12 cellular contexts compared by ENCODE assay signal in genomic region chr1:40898434-40898900, GRCh38. TPM values are rescaled to one million over a fixed set of nuclear protein-coding genes. Genes with fewer than 3 reads are reported as not detected.
DNase-seq lines count a peak whose midpoint lies in the region; ATAC-seq and TF ChIP-seq lines count a peak whose summit lies in the region.
"Had no signal": no experiment of that assay in that cellular context is flagged by ENCODE, and none has a peak within 500 bp of the region (broad histone marks: within the 10 kb centered on the region; RNA-seq: fewer than 3 reads in every experiment).

No MANE protein-coding gene starts in this region.

- H3K4me3 Mint-ChIP-seq in activated CD4-positive, alpha-beta memory T cell treated with anti-CD3 and anti-CD28 coated beads for 36 hours: no peak overlapping the region
- no peak overlapping the region for H3K4me3 Mint-ChIP-seq in activated CD4-positive, alpha-beta memory T cell treated with anti-CD3 and anti-CD28 coated beads, Interleukin-2, amount 10 ng/mL, durations not matched to agents 7 days and 5 days
- no peak overlapping the region for H3K4me3 Mint-ChIP-seq in activated B cell treated with CpG ODN at 0.5 μM for 24 hours
- no peak overlapping the region for H3K4me3 Mint-ChIP-seq in activated CD4-positive, alpha-beta T cell treated with anti-CD3 and anti-CD28 coated beads, Interleukin-2, amount 10 ng/mL, durations not matched to agents 7 days and 5 days

- intact Hi-C loops in activated CD4-positive, alpha-beta memory T cell treated with anti-CD3 and anti-CD28 coated beads for 36 hours (cut with micrococcal nuclease): no loop called here
- intact Hi-C loops in activated B cell treated with CpG ODN at 0.5 μM for 24 hours (cut with micrococcal nuclease): no loop called here

- TF ChIP-seq CTCF in activated B cell treated with CpG ODN at 0.5 μM for 24 hours (IDR thresholded peaks at IDR 0.05): no peak
- TF ChIP-seq CTCF in thoracic aorta (IDR thresholded peaks at IDR 0.05): no peak

- H3K27ac ChIP-seq in thoracic aorta: peak overlapping the region in 1 of 2 donors; percentile 36

- no peaks in the 10 kb centered on the region for H3K36me3 ChIP-seq in thoracic aorta

- CTCF ChIA-PET in activated CD4-positive, alpha-beta memory T cell treated with anti-CD3 and anti-CD28 coated beads for 36 hours (lab: Charles Lee): interaction anchor here (1.4 kb wide), 1 partner anchor 54 kb away, joined by 3 read pairs; no protein-coding TSS in a partner anchor
- CTCF ChIA-PET in activated CD4-positive, alpha-beta memory T cell treated with anti-CD3 and anti-CD28 coated beads, Interleukin-2, amount 10 ng/mL, durations not matched to agents 7 days and 5 days (lab: Charles Lee): no interaction called here
- CTCF ChIA-PET in activated B cell treated with CpG ODN at 0.5 μM for 24 hours (lab: Charles Lee): no interaction called here
- CTCF ChIA-PET in activated CD4-positive, alpha-beta T cell treated with anti-CD3 and anti-CD28 coated beads, Interleukin-2, amount 10 ng/mL, durations not matched to agents 7 days and 5 days (lab: Charles Lee): interaction anchor here (1.5 kb wide), 2 partner anchors 12 to 25 kb away, joined by 3 to 6 read pairs; no protein-coding TSS in a partner anchor

- H3K9me3 Mint-ChIP-seq in activated CD4-positive, alpha-beta memory T cell treated with anti-CD3 and anti-CD28 coated beads for 36 hours: peaks cover 22% of the 10 kb centered on the region
- peaks cover 21% of the 10 kb centered on the region for H3K9me3 Mint-ChIP-seq in activated CD4-positive, alpha-beta memory T cell treated with anti-CD3 and anti-CD28 coated beads, Interleukin-2, amount 10 ng/mL, durations not matched to agents 7 days and 5 days
- peaks cover 18% of the 10 kb centered on the region for H3K9me3 Mint-ChIP-seq in activated B cell treated with CpG ODN at 0.5 μM for 24 hours
- peaks cover 17% of the 10 kb centered on the region for H3K9me3 Mint-ChIP-seq in activated CD4-positive, alpha-beta T cell treated with anti-CD3 and anti-CD28 coated beads, Interleukin-2, amount 10 ng/mL, durations not matched to agents 7 days and 5 days

- ATAC-seq in activated B cell treated with CpG ODN at 0.5 μM for 24 hours (ENCODE audit: low read depth): peak; percentile 37
- ATAC-seq in thoracic aorta (ENCODE audit: insufficient number of reproducible peaks, low FRiP score, low read depth): peak; percentile 31

- no peak overlapping the region for H3K4me3 ChIP-seq in thoracic aorta

- peaks cover 4% of the 10 kb centered on the region for H3K36me3 Mint-ChIP-seq in activated CD4-positive, alpha-beta memory T cell treated with anti-CD3 and anti-CD28 coated beads for 36 hours
- peaks cover 11% of the 10 kb centered on the region for H3K36me3 Mint-ChIP-seq in activated CD4-positive, alpha-beta memory T cell treated with anti-CD3 and anti-CD28 coated beads, Interleukin-2, amount 10 ng/mL, durations not matched to agents 7 days and 5 days (ENCODE audit: low read depth)
- no peaks in the 10 kb centered on the region for H3K36me3 Mint-ChIP-seq in activated B cell treated with CpG ODN at 0.5 μM for 24 hours (ENCODE audit: low read depth)
- H3K36me3 Mint-ChIP-seq in activated CD4-positive, alpha-beta T cell treated with anti-CD3 and anti-CD28 coated beads, Interleukin-2, amount 10 ng/mL, durations not matched to agents 7 days and 5 days (ENCODE audit: low read depth): no peaks in the 10 kb centered on the region

- POLR2A ChIA-PET in activated CD4-positive, alpha-beta memory T cell treated with anti-CD3 and anti-CD28 coated beads for 36 hours (lab: Charles Lee): no interaction called here
- POLR2A ChIA-PET in activated CD4-positive, alpha-beta memory T cell treated with anti-CD3 and anti-CD28 coated beads, Interleukin-2, amount 10 ng/mL, durations not matched to agents 7 days and 5 days (lab: Charles Lee): no interaction called here
- POLR2A ChIA-PET in activated B cell treated with CpG ODN at 0.5 μM for 24 hours (lab: Charles Lee): no interaction called here
- POLR2A ChIA-PET in activated CD4-positive, alpha-beta T cell treated with anti-CD3 and anti-CD28 coated beads, Interleukin-2, amount 10 ng/mL, durations not matched to agents 7 days and 5 days (lab: Charles Lee): no interaction called here

- H3K27me3 ChIP-seq in thoracic aorta (replicated peaks; ENCODE audit: insufficient read depth): no peaks in the 10 kb centered on the region

- peaks cover under 1% of the 10 kb centered on the region for H3K27me3 Mint-ChIP-seq in activated CD4-positive, alpha-beta memory T cell treated with anti-CD3 and anti-CD28 coated beads for 36 hours
- H3K27me3 Mint-ChIP-seq in activated CD4-positive, alpha-beta memory T cell treated with anti-CD3 and anti-CD28 coated beads, Interleukin-2, amount 10 ng/mL, durations not matched to agents 7 days and 5 days: peaks cover 3% of the 10 kb centered on the region
- H3K27me3 Mint-ChIP-seq in activated B cell treated with CpG ODN at 0.5 μM for 24 hours: peaks cover 6% of the 10 kb centered on the region
- peaks cover 6% of the 10 kb centered on the region for H3K27me3 Mint-ChIP-seq in activated CD4-positive, alpha-beta T cell treated with anti-CD3 and anti-CD28 coated beads, Interleukin-2, amount 10 ng/mL, durations not matched to agents 7 days and 5 days

- no peak overlapping the region for H3K27ac Mint-ChIP-seq in activated CD4-positive, alpha-beta memory T cell treated with anti-CD3 and anti-CD28 coated beads for 36 hours
- H3K27ac Mint-ChIP-seq in activated CD4-positive, alpha-beta memory T cell treated with anti-CD3 and anti-CD28 coated beads, Interleukin-2, amount 10 ng/mL, durations not matched to agents 7 days and 5 days: no peak overlapping the region
- H3K27ac Mint-ChIP-seq in activated B cell treated with CpG ODN at 0.5 μM for 24 hours: no peak overlapping the region
- H3K27ac Mint-ChIP-seq in activated CD4-positive, alpha-beta T cell treated with anti-CD3 and anti-CD28 coated beads, Interleukin-2, amount 10 ng/mL, durations not matched to agents 7 days and 5 days: no peak overlapping the region

- peaks cover 19 to 31% of the 10 kb centered on the region in 2 donors for H3K4me1 ChIP-seq in thoracic aorta (ENCODE audit: control insufficient read depth in 1 of 2, low read depth in 2 of 2)

- H3K9me3 ChIP-seq in thoracic aorta: peaks cover 17% of the 10 kb centered on the region

- no peaks in the 10 kb centered on the region for H3K4me1 Mint-ChIP-seq in activated CD4-positive, alpha-beta memory T cell treated with anti-CD3 and anti-CD28 coated beads for 36 hours (ENCODE audit: low read depth)
- no peaks in the 10 kb centered on the region for H3K4me1 Mint-ChIP-seq in activated CD4-positive, alpha-beta memory T cell treated with anti-CD3 and anti-CD28 coated beads, Interleukin-2, amount 10 ng/mL, durations not matched to agents 7 days and 5 days
- H3K4me1 Mint-ChIP-seq in activated B cell treated with CpG ODN at 0.5 μM for 24 hours: no peaks in the 10 kb centered on the region
- H3K4me1 Mint-ChIP-seq in activated CD4-positive, alpha-beta T cell treated with anti-CD3 and anti-CD28 coated beads, Interleukin-2, amount 10 ng/mL, durations not matched to agents 7 days and 5 days: no peaks in the 10 kb centered on the region

- DNase-seq in activated CD4-positive, alpha-beta memory T cell treated with anti-CD3 and anti-CD28 coated beads for 36 hours: peak; percentile 23
- DNase-seq in activated CD4-positive, alpha-beta memory T cell treated with anti-CD3 and anti-CD28 coated beads, Interleukin-2, amount 10 ng/mL, durations not matched to agents 7 days and 5 days: no peak
- DNase-seq in activated B cell treated with CpG ODN at 0.5 μM for 24 hours: no peak
- DNase-seq in glomerular visceral epithelial cell (ENCODE audit: extremely low spot score): peak; percentile 72
- DNase-seq in thoracic aorta (ENCODE audit: low spot score): no peak
- no peak for DNase-seq in C1 segment of cervical spinal cord (lab: John Stamatoyannopoulos, UW)
- DNase-seq in activated CD4-positive, alpha-beta T cell treated with anti-CD3 and anti-CD28 coated beads, Interleukin-2, amount 10 ng/mL, durations not matched to agents 7 days and 5 days: no peak
- DNase-seq in inferior parietal cortex (ENCODE audit: extremely low spot score): no peak
- DNase-seq: activated CD4-positive, alpha-beta T cell treated with anti-CD3 and anti-CD28 coated beads, Interleukin-2, amount 50 U/mL, for 1 hour; anterior cingulate cortex; MM.1S; OCI-M1 had no signal

RNA-seq across cellular contexts. Expression of gene CITED4, which starts 36.3 kb away (rescaled TPM):
- total RNA-seq in activated CD4-positive, alpha-beta memory T cell treated with anti-CD3 and anti-CD28 coated beads for 36 hours: 1 to 10 TPM; 1.9 to 2.1 TPM
- 1 to 10 TPM; 6.9 to 7.9 TPM for total RNA-seq in activated CD4-positive, alpha-beta memory T cell treated with anti-CD3 and anti-CD28 coated beads, Interleukin-2, amount 10 ng/mL, durations not matched to agents 7 days and 5 days
- total RNA-seq in activated B cell treated with CpG ODN at 0.5 μM for 24 hours (0.54 and 0.98 TPM in 2 replicates), thoracic aorta (10 to 100 TPM; 53.5 to 55.9 TPM)
- 1 to 10 TPM; 4.1 to 6.8 TPM for total RNA-seq in activated CD4-positive, alpha-beta T cell treated with anti-CD3 and anti-CD28 coated beads, Interleukin-2, amount 10 ng/mL, durations not matched to agents 7 days and 5 days

Comparison
In these comparisons a context has a peak if more than half of its experiments do, and no peak if none do; other contexts are left out.
1. DNase-seq: peak in activated CD4-positive, alpha-beta memory T cell treated with anti-CD3 and anti-CD28 coated beads for 36 hours (single experiment) and glomerular visceral epithelial cell (single experiment); none in activated CD4-positive, alpha-beta memory T cell treated with anti-CD3 and anti-CD28 coated beads, Interleukin-2, amount 10 ng/mL, durations not matched to agents 7 days and 5 days (single experiment), activated B cell treated with CpG ODN at 0.5 μM for 24 hours (single experiment), thoracic aorta (single experiment), C1 segment of cervical spinal cord (0 of 14), activated CD4-positive, alpha-beta T cell treated with anti-CD3 and anti-CD28 coated beads, Interleukin-2, amount 10 ng/mL, durations not matched to agents 7 days and 5 days (single experiment) and inferior parietal cortex (single experiment).
2. CTCF ChIA-PET loops: an anchor here in activated CD4-positive, alpha-beta memory T cell treated with anti-CD3 and anti-CD28 coated beads for 36 hours (1.4 kb wide) and activated CD4-positive, alpha-beta T cell treated with anti-CD3 and anti-CD28 coated beads, Interleukin-2, amount 10 ng/mL, durations not matched to agents 7 days and 5 days (1.5 kb wide); none called in activated CD4-positive, alpha-beta memory T cell treated with anti-CD3 and anti-CD28 coated beads, Interleukin-2, amount 10 ng/mL, durations not matched to agents 7 days and 5 days and activated B cell treated with CpG ODN at 0.5 μM for 24 hours.
3. RNA of gene CITED4, which starts 36.3 kb away (total RNA-seq): 53.5 to 55.9 TPM in thoracic aorta; 6.9 to 7.9 TPM in activated CD4-positive, alpha-beta memory T cell treated with anti-CD3 and anti-CD28 coated beads, Interleukin-2, amount 10 ng/mL, durations not matched to agents 7 days and 5 days, 4.1 to 6.8 TPM in activated CD4-positive, alpha-beta T cell treated with anti-CD3 and anti-CD28 coated beads, Interleukin-2, amount 10 ng/mL, durations not matched to agents 7 days and 5 days, 1.9 to 2.1 TPM in activated CD4-positive, alpha-beta memory T cell treated with anti-CD3 and anti-CD28 coated beads for 36 hours and 0.54 to 0.98 TPM in activated B cell treated with CpG ODN at 0.5 μM for 24 hours; every median in the first group is over 4 times any median in the second.